Comparison of ENCODE assay signal across 12 cellular contexts in the genomic region with DNA sequence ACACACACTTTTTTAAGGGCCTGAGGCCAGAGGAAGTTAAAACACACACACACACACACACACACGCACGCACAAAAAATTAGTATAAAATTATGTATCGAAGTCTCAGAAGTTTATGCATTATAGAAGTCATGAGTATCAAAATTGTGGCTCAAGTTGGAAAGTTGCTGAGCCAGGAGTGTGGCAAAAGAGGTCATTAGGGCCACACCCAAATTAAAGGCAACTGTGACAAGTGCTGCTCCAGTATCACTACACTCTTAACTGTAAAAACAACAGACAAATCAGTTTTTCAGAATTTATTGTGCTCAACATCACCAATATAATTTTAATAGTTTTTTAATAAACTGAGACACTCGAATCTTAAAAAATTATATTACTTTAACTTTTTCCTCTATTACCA. TPM values are rescaled to one million over a fixed set of nuclear protein-coding genes. Genes with fewer than 3 reads are reported as not detected.
DNase-seq lines count a peak whose midpoint lies in the region; ATAC-seq and TF ChIP-seq lines count a peak whose summit lies in the region.
"Had no signal": no experiment of that assay in that cellular context is flagged by ENCODE, and none has a peak within 500 bp of the region (broad histone marks: within the 10 kb centered on the region; RNA-seq: fewer than 3 reads in every experiment).

No MANE protein-coding gene starts in this region.

- H3K27ac ChIP-seq in foreskin keratinocyte: peak overlapping the region; percentile 31
- H3K27ac ChIP-seq in skeletal muscle tissue (ENCODE audit: low read depth, low read length): peak overlapping the region; percentile 33

- H3K36me3 Mint-ChIP-seq in activated CD8-positive, alpha-beta memory T cell treated with anti-CD3 and anti-CD28 coated beads, Interleukin-2, amount 10 ng/mL, durations not matched to agents 7 days and 5 days: peaks cover 55% of the 10 kb centered on the region
- H3K36me3 Mint-ChIP-seq in T-helper 17 cell (ENCODE audit: low read depth): peaks cover 3% of the 10 kb centered on the region

- H3K36me3 ChIP-seq in skeletal muscle tissue (ENCODE audit: control insufficient read depth in 3 of 3, insufficient read depth in 3 of 3, low read length in 3 of 3): peaks cover 0 to 9% (median 5%) of the 10 kb centered on the region in 3 donors

- H3K27me3 Mint-ChIP-seq in activated CD8-positive, alpha-beta memory T cell treated with anti-CD3 and anti-CD28 coated beads, Interleukin-2, amount 10 ng/mL, durations not matched to agents 7 days and 5 days: no peaks in the 10 kb centered on the region
- no peaks in the 10 kb centered on the region for H3K27me3 Mint-ChIP-seq in T-helper 17 cell

- no peak for TF ChIP-seq CTCF in foreskin keratinocyte (conservative IDR thresholded peaks at IDR 0.05)

- no peaks in the 10 kb centered on the region for H3K9me3 ChIP-seq in T-helper 17 cell (ENCODE audit: control insufficient read depth, low read length, poor library complexity, severe bottlenecking)
- no peaks in the 10 kb centered on the region for H3K9me3 ChIP-seq in skeletal muscle tissue (ENCODE audit: control insufficient read depth in 3 of 3, low read length in 3 of 3)
- H3K9me3 ChIP-seq: testis had no signal

- no peaks in the 10 kb centered on the region for H3K9me3 Mint-ChIP-seq in activated CD8-positive, alpha-beta memory T cell treated with anti-CD3 and anti-CD28 coated beads, Interleukin-2, amount 10 ng/mL, durations not matched to agents 7 days and 5 days (ENCODE audit: low read depth)

- H3K4me3 ChIP-seq in skeletal muscle tissue (ENCODE audit: low read length in 3 of 3): no peak overlapping the region
- H3K4me3 ChIP-seq: testis had no signal

- CTCF ChIA-PET in activated CD8-positive, alpha-beta memory T cell treated with anti-CD3 and anti-CD28 coated beads, Interleukin-2, amount 10 ng/mL, durations not matched to agents 7 days and 5 days (lab: Charles Lee): interaction anchor here (1.7 to 1.9 kb wide), 2 partner anchors 13 to 38 kb away, joined by 5 to 10 read pairs; partner anchors contain the start of gene ADAM17

- peaks cover 61% of the 10 kb centered on the region for H3K4me1 Mint-ChIP-seq in activated CD8-positive, alpha-beta memory T cell treated with anti-CD3 and anti-CD28 coated beads, Interleukin-2, amount 10 ng/mL, durations not matched to agents 7 days and 5 days
- peaks cover 37% of the 10 kb centered on the region for H3K4me1 Mint-ChIP-seq in T-helper 17 cell

- H3K4me3 Mint-ChIP-seq in activated CD8-positive, alpha-beta memory T cell treated with anti-CD3 and anti-CD28 coated beads, Interleukin-2, amount 10 ng/mL, durations not matched to agents 7 days and 5 days: no peak overlapping the region
- H3K4me3 Mint-ChIP-seq in T-helper 17 cell: no peak overlapping the region

- H3K9ac ChIP-seq in skeletal muscle tissue (ENCODE audit: low read depth in 1 of 3, low read length in 3 of 3): no peak overlapping the region

- peak; percentile 9 for ATAC-seq in activated CD8-positive, alpha-beta memory T cell treated with anti-CD3 and anti-CD28 coated beads, Interleukin-2, amount 10 ng/mL, durations not matched to agents 7 days and 5 days
- ATAC-seq in T-helper 17 cell: no peak
- ATAC-seq in foreskin keratinocyte: no peak
- ATAC-seq in GM19395 (IDR thresholded peaks at IDR 0.05; ENCODE audit: unreplicated experiment): no peak
- ATAC-seq in GM18511 (IDR thresholded peaks at IDR 0.05; ENCODE audit: unreplicated experiment): no peak

- H3K4me1 ChIP-seq in foreskin keratinocyte (peaks cover 35% of the 10 kb centered on the region), skeletal muscle tissue (ENCODE audit: control insufficient read depth in 3 of 3, insufficient read depth in 3 of 3, low read length in 3 of 3) (peaks cover 6 to 28% (median 14%) of the 10 kb centered on the region in 3 donors)

- no peak for DNase-seq in activated CD8-positive, alpha-beta memory T cell treated with anti-CD3 and anti-CD28 coated beads, Interleukin-2, amount 10 ng/mL, durations not matched to agents 7 days and 5 days
- no peak for DNase-seq in activated CD8-positive, alpha-beta memory T cell treated with anti-CD3 and anti-CD28 coated beads for 24 hours
- DNase-seq in T-helper 17 cell (no peak), foreskin keratinocyte (no peak), activated gamma-delta T cell (lab: John Stamatoyannopoulos, UW) (no peak)
- DNase-seq: NCI-H1930, NCI-H774, RPMI8226, testis had no signal

- peak overlapping the region; percentile 72 for H3K27ac Mint-ChIP-seq in activated CD8-positive, alpha-beta memory T cell treated with anti-CD3 and anti-CD28 coated beads, Interleukin-2, amount 10 ng/mL, durations not matched to agents 7 days and 5 days
- peak overlapping the region; percentile 89 for H3K27ac Mint-ChIP-seq in T-helper 17 cell

- H3K27me3 ChIP-seq in foreskin keratinocyte (no peaks in the 10 kb centered on the region), skeletal muscle tissue (ENCODE audit: control insufficient read depth in 3 of 3, insufficient read depth in 3 of 3, low read length in 3 of 3) (no peaks in the 10 kb centered on the region)
- H3K27me3 ChIP-seq: testis had no signal

RNA-seq across cellular contexts. Expression of gene YWHAQ, which starts 36.9 kb away (rescaled TPM):
- total RNA-seq in activated CD8-positive, alpha-beta memory T cell treated with anti-CD3 and anti-CD28 coated beads, Interleukin-2, amount 10 ng/mL, durations not matched to agents 7 days and 5 days: 100 to 1,000 TPM; 300 to 316 TPM
- total RNA-seq in T-helper 17 cell (100 to 1,000 TPM; 176 to 189 TPM), foreskin keratinocyte (376 and 422 TPM in 2 replicates), skeletal muscle tissue (140 TPM)
- 265 and 322 TPM in 2 replicates for polyA plus RNA-seq in foreskin keratinocyte

RNA-seq across cellular contexts. Expression of gene ADAM17, which starts 38.3 kb away (rescaled TPM):
- 10 to 100 TPM; 20.0 to 25.5 TPM for total RNA-seq in activated CD8-positive, alpha-beta memory T cell treated with anti-CD3 and anti-CD28 coated beads, Interleukin-2, amount 10 ng/mL, durations not matched to agents 7 days and 5 days
- total RNA-seq in T-helper 17 cell (10 to 100 TPM; 27.2 to 34.0 TPM), foreskin keratinocyte (29.3 and 29.5 TPM in 2 replicates), skeletal muscle tissue (20.4 TPM)
- polyA plus RNA-seq in foreskin keratinocyte: 8.3 and 8.8 TPM in 2 replicates
